21 cellular contexts compared by ENCODE assay signal in genomic region chr12:49979061-49979586, GRCh38. TPM values are rescaled to one million over a fixed set of nuclear protein-coding genes. Genes with fewer than 3 reads are reported as not detected.
DNase-seq lines count a peak whose midpoint lies in the region; ATAC-seq and TF ChIP-seq lines count a peak whose summit lies in the region.
"Had no signal": no experiment of that assay in that cellular context is flagged by ENCODE, and none has a peak within 500 bp of the region (broad histone marks: within the 10 kb centered on the region; RNA-seq: fewer than 3 reads in every experiment).

No MANE protein-coding gene starts in this region.

- H3K4me1 Mint-ChIP-seq in nephron, result peaks cover 57% of the 10 kb centered on the region
- H3K4me1 Mint-ChIP-seq: activated CD8-positive, alpha-beta memory T cell treated with anti-CD3 and anti-CD28 coated beads, Interleukin-2, amount 10 ng/mL, durations not matched to agents 7 days and 5 days; CD4-positive, alpha-beta memory T cell had no signal

- H3K36me3 ChIP-seq in BLaER1 treated with 17β-estradiol and CSF1 and Interleukin-3, amounts not matched to agents 10 nM and 100 nM, result no peaks in the 10 kb centered on the region; a peak in 1 of 22 replicates
- H3K36me3 ChIP-seq: SJSA1 had no signal

- no peak overlapping the region for H3K4me3 Mint-ChIP-seq in nephron
- H3K4me3 Mint-ChIP-seq: activated CD8-positive, alpha-beta memory T cell treated with anti-CD3 and anti-CD28 coated beads, Interleukin-2, amount 10 ng/mL, durations not matched to agents 7 days and 5 days; CD4-positive, alpha-beta memory T cell had no signal

- TF ChIP-seq CTCF in dorsolateral prefrontal cortex (IDR thresholded peaks at IDR 0.05 in 54 of 56, conservative IDR thresholded peaks at IDR 0.05 in 2 of 56; ENCODE audit: low read depth in 1 of 56, partially characterized antibody in 56 of 56) (peak in 12 of 56 donors; percentile 7 to 38 (median 23)), nephron (IDR thresholded peaks at IDR 0.05; ENCODE audit: unreplicated experiment in 3 of 3) (no peak)

- H3K27ac ChIP-seq in BLaER1 treated with 17β-estradiol and CSF1 and Interleukin-3, amounts not matched to agents 10 nM and 100 nM, result peak overlapping the region in 1 of 11 experiments; percentile 78; a peak in 1 of 22 replicates
- H3K27ac ChIP-seq in dorsolateral prefrontal cortex, result peak overlapping the region; percentile 62 to 96 (median 88)
- H3K27ac ChIP-seq: SJSA1 had no signal

- intact Hi-C loops in dorsolateral prefrontal cortex (cut with DNase I), result loop anchor here in 1 of 2 donors (5.0 kb wide), 1 partner anchor 43 kb away; no protein-coding TSS in a partner anchor

- peak overlapping the region; percentile 75 to 91 (median 90) for H3K27ac Mint-ChIP-seq in nephron
- H3K27ac Mint-ChIP-seq: activated CD8-positive, alpha-beta memory T cell treated with anti-CD3 and anti-CD28 coated beads, Interleukin-2, amount 10 ng/mL, durations not matched to agents 7 days and 5 days; CD4-positive, alpha-beta memory T cell had no signal

- no peaks in the 10 kb centered on the region for H3K9me3 Mint-ChIP-seq in nephron
- H3K9me3 Mint-ChIP-seq: CD4-positive, alpha-beta memory T cell had no signal

- DNase-seq in NCI-H82 (lab: John Stamatoyannopoulos, UW) (peak; percentile 100), dorsolateral prefrontal cortex (peak in 7 of 10 donors; percentile 53 to 87 (median 66)), NCI-H1092 (lab: John Stamatoyannopoulos, UW) (no peak)
- no peak for DNase-seq in activated CD4-positive, alpha-beta T cell treated with anti-CD3 and anti-CD28 coated beads for 48 hours
- DNase-seq: activated CD4-positive, alpha-beta T cell treated with anti-CD3 and anti-CD28 coated beads for 1 hour; activated CD8-positive, alpha-beta memory T cell treated with anti-CD3 and anti-CD28 coated beads, Interleukin-2, amount 10 ng/mL, durations not matched to agents 7 days and 5 days; activated effector memory CD4-positive, alpha-beta T cell treated with Interleukin-2 at 50 U/mL for 16 hours; CD4-positive, alpha-beta memory T cell; erythroblast; NCI-H187; NCI-H510A had no signal

- no peaks in the 10 kb centered on the region for H3K27me3 ChIP-seq in BLaER1 treated with 17β-estradiol and CSF1 and Interleukin-3, amounts not matched to agents 10 nM and 100 nM
- H3K27me3 ChIP-seq in dorsolateral prefrontal cortex, result no peaks in the 10 kb centered on the region
- H3K27me3 ChIP-seq: SJSA1 had no signal

- no peak overlapping the region; a peak in 2 of 22 replicates for H3K9ac ChIP-seq in BLaER1 treated with 17β-estradiol and CSF1 and Interleukin-3, amounts not matched to agents 10 nM and 100 nM

- H3K27me3 Mint-ChIP-seq in nephron (ENCODE audit: low read depth), result peaks cover 12% of the 10 kb centered on the region
- H3K27me3 Mint-ChIP-seq: activated CD8-positive, alpha-beta memory T cell treated with anti-CD3 and anti-CD28 coated beads, Interleukin-2, amount 10 ng/mL, durations not matched to agents 7 days and 5 days; CD4-positive, alpha-beta memory T cell had no signal

- H3K4me2 ChIP-seq in BLaER1 treated with 17β-estradiol and CSF1 and Interleukin-3, amounts not matched to agents 10 nM and 100 nM, result peak overlapping the region in 6 of 11 experiments; percentile 49 to 94 (median 75); a peak in 12 of 22 replicates

- no peaks in the 10 kb centered on the region for H3K36me3 Mint-ChIP-seq in nephron (ENCODE audit: low read depth)
- H3K36me3 Mint-ChIP-seq: CD4-positive, alpha-beta memory T cell had no signal

- H3K4me3 ChIP-seq in BLaER1 treated with 17β-estradiol and CSF1 and Interleukin-3, amounts not matched to agents 10 nM and 100 nM, result no peak overlapping the region
- H3K4me3 ChIP-seq in dorsolateral prefrontal cortex, result peak overlapping the region in 18 of 59 donors; percentile 1 to 44 (median 12)
- H3K4me3 ChIP-seq: SJSA1 had no signal

- no peak for ATAC-seq in esophagus mucosa
- no peak for ATAC-seq in HG03378 (IDR thresholded peaks at IDR 0.05; ENCODE audit: unreplicated experiment)
- ATAC-seq: activated CD8-positive, alpha-beta memory T cell treated with anti-CD3 and anti-CD28 coated beads, Interleukin-2, amount 10 ng/mL, durations not matched to agents 7 days and 5 days; sciatic nerve had no signal

- no peaks in the 10 kb centered on the region; a peak in 1 of 22 replicates for H4K20me1 ChIP-seq in BLaER1 treated with 17β-estradiol and CSF1 and Interleukin-3, amounts not matched to agents 10 nM and 100 nM

- H3K4me1 ChIP-seq in BLaER1 treated with 17β-estradiol and CSF1 and Interleukin-3, amounts not matched to agents 10 nM and 100 nM, result peaks cover 0 to 95% (median 70%) of the 10 kb centered on the region in 10 experiments; a peak in 19 of 20 replicates

- no peaks in the 10 kb centered on the region for H3K9me3 ChIP-seq in BLaER1 treated with 17β-estradiol and CSF1 and Interleukin-3, amounts not matched to agents 10 nM and 100 nM (replicated peaks in 1 of 11)
- H3K9me3 ChIP-seq: SJSA1 had no signal

RNA-seq across cellular contexts. Expression of gene AQP6, which starts 6.4 kb away (rescaled TPM):
- total RNA-seq in dorsolateral prefrontal cortex (1 to 10 TPM in 92 of 120 experiments, under 1 TPM in 28; 0.34 to 8.9 (median 1.6) TPM), esophagus mucosa (not detected)
- total RNA-seq: activated CD8-positive, alpha-beta memory T cell treated with anti-CD3 and anti-CD28 coated beads, Interleukin-2, amount 10 ng/mL, durations not matched to agents 7 days and 5 days; astrocyte; CD4-positive, alpha-beta memory T cell; glomerular endothelial cell; mesenteric fat pad; OCI-LY7; SJSA1 had no signal

RNA-seq across cellular contexts. Expression of gene AQP5, which starts 17.5 kb away (rescaled TPM):
- 1 to 10 TPM in 46 of 120 experiments, under 1 TPM in 61, not detected in 13; 0.29 to 5.2 (median 0.92) TPM for total RNA-seq in dorsolateral prefrontal cortex
- total RNA-seq in esophagus mucosa, result 1.3 TPM
- total RNA-seq: activated CD8-positive, alpha-beta memory T cell treated with anti-CD3 and anti-CD28 coated beads, Interleukin-2, amount 10 ng/mL, durations not matched to agents 7 days and 5 days; astrocyte; CD4-positive, alpha-beta memory T cell; glomerular endothelial cell; mesenteric fat pad; OCI-LY7; SJSA1 had no signal

RNA-seq across cellular contexts. Expression of gene AQP2, which starts 28.6 kb away (rescaled TPM):
- not detected for total RNA-seq in dorsolateral prefrontal cortex
- total RNA-seq in esophagus mucosa, result not detected
- total RNA-seq: activated CD8-positive, alpha-beta memory T cell treated with anti-CD3 and anti-CD28 coated beads, Interleukin-2, amount 10 ng/mL, durations not matched to agents 7 days and 5 days; astrocyte; CD4-positive, alpha-beta memory T cell; glomerular endothelial cell; mesenteric fat pad; OCI-LY7; sciatic nerve; SJSA1 had no signal

RNA-seq across cellular contexts. Expression of gene RACGAP1, which starts 46.2 kb away (rescaled TPM):
- total RNA-seq in dorsolateral prefrontal cortex (10 to 100 TPM in 117 of 120 experiments, 1 to 10 TPM in 3; 9.2 to 27.7 (median 16.1) TPM), esophagus mucosa (47.6 TPM)

Comparison
In these comparisons a context has a peak if more than half of its experiments do, and no peak if none do; other contexts are left out.
1. DNase-seq: peak in NCI-H82 (single experiment) and dorsolateral prefrontal cortex (7 of 10); none in NCI-H1092 (single experiment) and activated CD4-positive, alpha-beta T cell treated with anti-CD3 and anti-CD28 coated beads for 48 hours (single experiment).